ENCODE assay signal across 30 cellular contexts in genomic region chr3:65809641-65810150, GRCh38.
"Had no signal": no experiment of that assay in that cellular context is flagged by ENCODE, and none has a peak within 500 bp of the region (broad histone marks: within the 10 kb centered on the region; RNA-seq: fewer than 3 reads in every experiment).

No MANE protein-coding gene starts in this region.

- H3K27ac ChIP-seq: coronary artery, esophagus muscularis mucosa, foreskin keratinocyte, gastroesophageal sphincter, heart left ventricle, hepatocyte, lower lobe of right lung, ovary, right lobe of liver, suprapubic skin, transverse colon, upper lobe of right lung, uterus had no signal

- H3K36me3 Mint-ChIP-seq: naive thymus-derived CD4-positive, alpha-beta T cell had no signal

- H3K27ac Mint-ChIP-seq: naive thymus-derived CD4-positive, alpha-beta T cell; stimulated activated naive CD8-positive, alpha-beta T cell treated with anti-CD3 and anti-CD28 coated beads, Interleukin-15, amount 100 ng/mL, for 72 hours had no signal

- H3K4me3 ChIP-seq: coronary artery, esophagus muscularis mucosa, gastroesophageal sphincter, heart left ventricle, hepatocyte, lower lobe of right lung, ovary, right lobe of liver, smooth muscle cell, suprapubic skin, transverse colon, upper lobe of right lung, uterus had no signal

- H3K4me1 Mint-ChIP-seq: naive thymus-derived CD4-positive, alpha-beta T cell; stimulated activated naive CD8-positive, alpha-beta T cell treated with anti-CD3 and anti-CD28 coated beads, Interleukin-15, amount 100 ng/mL, for 72 hours had no signal

- H3K27me3 Mint-ChIP-seq: naive thymus-derived CD4-positive, alpha-beta T cell; stimulated activated naive CD8-positive, alpha-beta T cell treated with anti-CD3 and anti-CD28 coated beads, Interleukin-15, amount 100 ng/mL, for 72 hours had no signal

- H3K4me3 Mint-ChIP-seq: naive thymus-derived CD4-positive, alpha-beta T cell; stimulated activated naive CD8-positive, alpha-beta T cell treated with anti-CD3 and anti-CD28 coated beads, Interleukin-15, amount 100 ng/mL, for 72 hours had no signal

- DNase-seq: dermis blood vessel endothelial cell; effector memory CD4-positive, alpha-beta T cell; foreskin keratinocyte; heart left ventricle; left colon; left ventricle myocardium superior; lower lobe of right lung; midbrain; naive thymus-derived CD4-positive, alpha-beta T cell; occipital lobe; ovary; posterior cingulate gyrus; right lobe of liver; stimulated activated CD4-positive, alpha-beta T cell treated with anti-CD3 and anti-CD28 coated beads, Interleukin-12 subunit alpha, Interleukin-12 subunit beta, amount 100 ng/mL, for 4 hours; stimulated activated CD4-positive, alpha-beta T cell treated with anti-CD3 and anti-CD28 coated beads, Interleukin-1b, Interleukin-23, amount 100 ng/mL, for 48 hours; stimulated activated CD4-positive, alpha-beta T cell treated with anti-CD3 and anti-CD28 coated beads, Interleukin-4, amount 100 ng/mL, for 1 hour; stimulated activated CD8-positive, alpha-beta memory T cell treated with anti-CD3 and anti-CD28 coated beads, Interleukin-4, amount 100 ng/mL, for 48 hours; stimulated activated naive CD4-positive, alpha-beta T cell; stimulated activated naive CD8-positive, alpha-beta T cell treated with anti-CD3 and anti-CD28 coated beads, Interleukin-15, amount 100 ng/mL, for 72 hours; transverse colon; upper lobe of right lung; uterus had no signal

- H3K4me1 ChIP-seq: foreskin keratinocyte, gastroesophageal sphincter, lower lobe of right lung, right lobe of liver, suprapubic skin, transverse colon, upper lobe of right lung, uterus had no signal

- ATAC-seq: foreskin keratinocyte; gastroesophageal sphincter; left colon; lower lobe of right lung; naive thymus-derived CD4-positive, alpha-beta T cell; right lobe of liver; stimulated activated naive CD8-positive, alpha-beta T cell treated with anti-CD3 and anti-CD28 coated beads, Interleukin-15, amount 100 ng/mL, for 72 hours; upper lobe of right lung had no signal

- H3K36me3 ChIP-seq: esophagus muscularis mucosa, gastroesophageal sphincter, heart left ventricle, lower lobe of right lung, ovary, right lobe of liver, suprapubic skin, transverse colon, upper lobe of right lung, uterus had no signal

- H3K9me3 ChIP-seq: esophagus muscularis mucosa, gastroesophageal sphincter, lower lobe of right lung, ovary, right lobe of liver, suprapubic skin, transverse colon, upper lobe of right lung, uterus had no signal

- H3K27me3 ChIP-seq: esophagus muscularis mucosa, foreskin keratinocyte, gastroesophageal sphincter, heart left ventricle, hepatocyte, ovary, right lobe of liver, suprapubic skin, transverse colon, upper lobe of right lung, uterus had no signal

- FAIRE-seq: endothelial cell of umbilical vein, islet of Langerhans had no signal
